ENCODE assay signal across 9 cellular contexts in the genomic region with DNA sequence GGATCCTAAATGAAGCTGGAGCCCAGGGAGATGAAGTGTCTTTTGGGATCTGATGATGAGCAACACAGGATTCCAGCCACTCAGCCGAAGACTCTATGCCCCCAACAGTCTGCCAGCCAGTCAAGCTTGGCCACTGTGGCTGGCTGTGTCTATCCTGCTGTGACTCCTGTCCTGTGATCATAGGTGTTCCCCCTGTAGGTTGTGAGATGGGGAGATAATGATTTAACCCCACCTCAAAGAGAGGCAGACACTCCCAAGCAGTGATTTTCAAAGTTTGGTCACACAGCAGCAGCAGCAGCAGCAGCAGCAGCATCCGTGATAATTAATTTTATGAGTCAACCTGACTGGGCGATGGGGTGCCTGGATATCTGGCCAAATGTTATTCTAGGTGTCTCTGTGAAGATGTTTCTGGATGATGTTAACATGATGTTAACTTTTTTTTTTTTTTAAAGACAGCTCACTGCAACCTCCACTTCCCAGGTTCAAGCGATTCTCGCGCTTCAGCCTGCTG. TPM values are rescaled to one million over a fixed set of nuclear protein-coding genes. Genes with fewer than 3 reads are reported as not detected.
DNase-seq lines count a peak whose midpoint lies in the region; ATAC-seq and TF ChIP-seq lines count a peak whose summit lies in the region.
"Had no signal": no experiment of that assay in that cellular context is flagged by ENCODE, and none has a peak within 500 bp of the region (broad histone marks: within the 10 kb centered on the region; RNA-seq: fewer than 3 reads in every experiment).

No MANE protein-coding gene starts in this region.

- no peaks in the 10 kb centered on the region for H3K27me3 ChIP-seq in SK-N-SH (ENCODE audit: insufficient read depth)
- no peaks in the 10 kb centered on the region for H3K27me3 ChIP-seq in left lung

- H3K4me2 ChIP-seq in SK-N-SH = peak overlapping the region; percentile 50

- TF ChIP-seq CTCF in SK-N-SH (IDR thresholded peaks at IDR 0.05) = no peak
- no peak for TF ChIP-seq CTCF in left lung (IDR thresholded peaks at IDR 0.05)

- CTCF ChIA-PET in SK-N-SH (lab: Yijun Ruan, JAX) = interaction anchor here (0.6 to 18.3 kb wide), 10 partner anchors 13 to 241 kb away, joined by 3 to 243 read pairs (median 9); partner anchors contain the start of gene HS1BP3

- H3K27ac ChIP-seq in SK-N-SH (ENCODE audit: low read depth in 2 of 2, low read length in 1 of 2) (peak overlapping the region in 1 of 2 experiments; percentile 57; a peak in 2 of 4 replicates), left lung (peak overlapping the region; percentile 76 to 85)
- H3K27ac ChIP-seq: parathyroid adenoma had no signal

- DNase-seq in AG08395 (ENCODE audit: low spot score) = peak; percentile 41
- peak; percentile 40 for DNase-seq in SK-N-SH
- no peak for DNase-seq in left lung
- no peak for DNase-seq in cortex of kidney (lab: John Stamatoyannopoulos, UW)
- no peak for DNase-seq in stimulated activated CD4-positive, alpha-beta T cell treated with anti-CD3 and anti-CD28 coated beads, Interleukin-4, amount 100 ng/mL, for 1 hour
- no peak for DNase-seq in activated T-helper 1 cell treated with anti-CD3 and anti-CD28 coated beads, Interleukin-12 subunit alpha, Interleukin-12 subunit beta, Interleukin-2, Interleukin-4 antibody, amounts not matched to agents 30 ng/mL and 10 ng/mL and 1 ng/mL, durations not matched to agents 14 hours and 24 hours and 36 hours (ENCODE audit: low spot score)

- H3K9me2 ChIP-seq in SK-N-SH = no peaks in the 10 kb centered on the region

- peaks cover 25 to 32% of the 10 kb centered on the region in 2 experiments for H3K4me1 ChIP-seq in SK-N-SH (ENCODE audit: control insufficient read depth in 1 of 2, insufficient read depth in 2 of 2, low read depth in 1 of 2, low read length in 1 of 2)
- peaks cover 20 to 63% of the 10 kb centered on the region in 2 donors for H3K4me1 ChIP-seq in left lung
- H3K4me1 ChIP-seq: parathyroid adenoma had no signal

- ATAC-seq in GM19452 (IDR thresholded peaks at IDR 0.05; ENCODE audit: unreplicated experiment) (peak; percentile 31), left lung (no peak), GM18498 (IDR thresholded peaks at IDR 0.05; ENCODE audit: unreplicated experiment) (no peak)

- H3K27ac Mint-ChIP-seq in activated T-helper 1 cell treated with anti-CD3 and anti-CD28 coated beads, Interleukin-12 subunit alpha, Interleukin-12 subunit beta, Interleukin-2, Interleukin-4 antibody, amounts not matched to agents 30 ng/mL and 10 ng/mL and 1 ng/mL, durations not matched to agents 14 hours and 24 hours and 36 hours = no peak overlapping the region

- intact Hi-C loops in left lung (cut with DNase I) = no loop called here
- intact Hi-C loops in activated T-helper 1 cell treated with anti-CD3 and anti-CD28 coated beads, Interleukin-12 subunit alpha, Interleukin-12 subunit beta, Interleukin-2, Interleukin-4 antibody, amounts not matched to agents 30 ng/mL and 10 ng/mL and 1 ng/mL, durations not matched to agents 14 hours and 24 hours and 36 hours (cut with micrococcal nuclease) = no loop called here

- TF ChIP-seq RAD21 in SK-N-SH (IDR thresholded peaks at IDR 0.05; ENCODE audit: low read length) = no peak

- H3K36me3 Mint-ChIP-seq in activated T-helper 1 cell treated with anti-CD3 and anti-CD28 coated beads, Interleukin-12 subunit alpha, Interleukin-12 subunit beta, Interleukin-2, Interleukin-4 antibody, amounts not matched to agents 30 ng/mL and 10 ng/mL and 1 ng/mL, durations not matched to agents 14 hours and 24 hours and 36 hours (ENCODE audit: low read depth) = no peaks in the 10 kb centered on the region

- H3K27me3 Mint-ChIP-seq in activated T-helper 1 cell treated with anti-CD3 and anti-CD28 coated beads, Interleukin-12 subunit alpha, Interleukin-12 subunit beta, Interleukin-2, Interleukin-4 antibody, amounts not matched to agents 30 ng/mL and 10 ng/mL and 1 ng/mL, durations not matched to agents 14 hours and 24 hours and 36 hours (ENCODE audit: insufficient read depth) = no peaks in the 10 kb centered on the region

- no peak overlapping the region; the same call in 1 of the 2 replicates for H2AFZ ChIP-seq in SK-N-SH (ENCODE audit: low read depth)
- H2AFZ ChIP-seq: parathyroid adenoma had no signal

- H3K4me3 ChIP-seq in SK-N-SH (ENCODE audit: low read depth in 2 of 2, low read length in 1 of 2) (0 out of 4 replicates have a peak overlapping the region, but pooled peaks of 1 of the 2 experiments have one; percentile 3), left lung (no peak overlapping the region)

- H3F3A ChIP-seq in SK-N-SH (replicated peaks; ENCODE audit: insufficient read depth) = peaks cover 11% of the 10 kb centered on the region

- no peak overlapping the region for H3K4me3 Mint-ChIP-seq in activated T-helper 1 cell treated with anti-CD3 and anti-CD28 coated beads, Interleukin-12 subunit alpha, Interleukin-12 subunit beta, Interleukin-2, Interleukin-4 antibody, amounts not matched to agents 30 ng/mL and 10 ng/mL and 1 ng/mL, durations not matched to agents 14 hours and 24 hours and 36 hours

- no peaks in the 10 kb centered on the region for H3K79me2 ChIP-seq in SK-N-SH (ENCODE audit: insufficient read depth)
- H3K79me2 ChIP-seq: parathyroid adenoma had no signal

- TF ChIP-seq EP300 in SK-N-SH (IDR thresholded peaks at IDR 0.05; ENCODE audit: borderline replicate concordance in 1 of 2, low read depth in 1 of 2, low read length in 1 of 2) = no peak; a peak in 1 of 4 replicates

- H4K20me1 ChIP-seq in SK-N-SH (ENCODE audit: insufficient read depth) = no peaks in the 10 kb centered on the region

- POLR2A ChIA-PET in SK-N-SH (lab: Yijun Ruan, JAX) = interaction anchor here (1.3 kb wide), 1 partner anchor 22 kb away, joined by 8 read pairs; the partner anchor contains the start of gene RHOB

- H3K4me1 Mint-ChIP-seq in activated T-helper 1 cell treated with anti-CD3 and anti-CD28 coated beads, Interleukin-12 subunit alpha, Interleukin-12 subunit beta, Interleukin-2, Interleukin-4 antibody, amounts not matched to agents 30 ng/mL and 10 ng/mL and 1 ng/mL, durations not matched to agents 14 hours and 24 hours and 36 hours (ENCODE audit: low read depth) = peaks cover 40% of the 10 kb centered on the region

- H3K9ac ChIP-seq in SK-N-SH = peak overlapping the region; percentile 3; the same call in 1 of the 2 replicates
- H3K9ac ChIP-seq: parathyroid adenoma had no signal

- no peaks in the 10 kb centered on the region for H3K36me3 ChIP-seq in SK-N-SH (replicated peaks in 1 of 2; ENCODE audit: control insufficient read depth in 1 of 2, insufficient read depth in 2 of 2, low read length in 1 of 2)
- H3K36me3 ChIP-seq in left lung = no peaks in the 10 kb centered on the region

- no peaks in the 10 kb centered on the region for H3K9me3 Mint-ChIP-seq in activated T-helper 1 cell treated with anti-CD3 and anti-CD28 coated beads, Interleukin-12 subunit alpha, Interleukin-12 subunit beta, Interleukin-2, Interleukin-4 antibody, amounts not matched to agents 30 ng/mL and 10 ng/mL and 1 ng/mL, durations not matched to agents 14 hours and 24 hours and 36 hours

- H3K9me3 ChIP-seq in SK-N-SH (no peaks in the 10 kb centered on the region), left lung (no peaks in the 10 kb centered on the region)

- WGBS in SK-N-SH (ENCODE audit: low lambda C conversion rate) = 61% methylated on average over 6 of the region's 6 CpGs

TF ChIP-seq in SK-N-SH, 30 proteins besides CTCF, POLR2A, EP300 and RAD21 (continues in another document):
- TF ChIP-seq NFIC (IDR thresholded peaks at IDR 0.05; ENCODE audit: borderline replicate concordance) (peak; percentile 59; the same call in 1 of the 2 replicates), SIN3A (IDR thresholded peaks at IDR 0.05; ENCODE audit: borderline replicate concordance, low read depth, low read length) (no peak), RXRA (IDR thresholded peaks at IDR 0.05; ENCODE audit: borderline replicate concordance, low read depth) (no peak), TCF12 (IDR thresholded peaks at IDR 0.05) (peak; percentile 84), GATA2 (CRISPR knock-in tag; IDR thresholded peaks at IDR 0.05) (peak; percentile 44), MEF2A (IDR thresholded peaks at IDR 0.05; ENCODE audit: borderline replicate concordance, low read depth) (no peak), PBX3 (IDR thresholded peaks at IDR 0.05) (peak; percentile 80), TAF1 (IDR thresholded peaks at IDR 0.05; ENCODE audit: borderline replicate concordance, low read depth, low read length) (no peak), FOSL2 (IDR thresholded peaks at IDR 0.05; ENCODE audit: borderline replicate concordance, low read depth) (peak; percentile 54; the same call in 1 of the 2 replicates), RCOR1 (IDR thresholded peaks at IDR 0.05; ENCODE audit: low read length) (0 out of 2 replicates have a peak, but pooled peaks have one; percentile 5), JUND (IDR thresholded peaks at IDR 0.05) (0 out of 2 replicates have a peak, but pooled peaks have one; percentile 35), FOXJ3 (CRISPR knock-in tag; IDR thresholded peaks at IDR 0.05) (no peak)

RNA-seq across cellular contexts. Expression of gene RHOB, which starts 21.4 kb away (rescaled TPM):
- 43.5 and 50.3 TPM in 2 replicates for polyA plus RNA-seq in SK-N-SH (2012; rRNA removed)
- polyA plus RNA-seq in SK-N-SH (2012; cell fraction: cytosol; rRNA removed) = 34.4 and 40.5 TPM in 2 replicates
- 63.2 and 74.9 TPM in 2 replicates for polyA plus RNA-seq in SK-N-SH (2012; cell fraction: nucleus; rRNA removed)
- total RNA-seq in left lung = 100 to 1,000 TPM; 116 to 124 TPM
- total RNA-seq in activated T-helper 1 cell treated with anti-CD3 and anti-CD28 coated beads, Interleukin-12 subunit alpha, Interleukin-12 subunit beta, Interleukin-2, Interleukin-4 antibody, amounts not matched to agents 30 ng/mL and 10 ng/mL and 1 ng/mL, durations not matched to agents 14 hours and 24 hours and 36 hours = 27.6 and 29.6 TPM in 2 replicates

Comparison
In these comparisons a context has a peak if more than half of its experiments do, and no peak if none do; other contexts are left out.
1. DNase-seq: peak in AG08395 (single experiment) and SK-N-SH (single experiment); none in left lung (0 of 2), cortex of kidney (single experiment), stimulated activated CD4-positive, alpha-beta T cell treated with anti-CD3 and anti-CD28 coated beads, Interleukin-4, amount 100 ng/mL, for 1 hour (single experiment) and activated T-helper 1 cell treated with anti-CD3 and anti-CD28 coated beads, Interleukin-12 subunit alpha, Interleukin-12 subunit beta, Interleukin-2, Interleukin-4 antibody, amounts not matched to agents 30 ng/mL and 10 ng/mL and 1 ng/mL, durations not matched to agents 14 hours and 24 hours and 36 hours (single experiment).